Comparison of ENCODE assay signal across 8 cellular contexts in the genomic region with DNA sequence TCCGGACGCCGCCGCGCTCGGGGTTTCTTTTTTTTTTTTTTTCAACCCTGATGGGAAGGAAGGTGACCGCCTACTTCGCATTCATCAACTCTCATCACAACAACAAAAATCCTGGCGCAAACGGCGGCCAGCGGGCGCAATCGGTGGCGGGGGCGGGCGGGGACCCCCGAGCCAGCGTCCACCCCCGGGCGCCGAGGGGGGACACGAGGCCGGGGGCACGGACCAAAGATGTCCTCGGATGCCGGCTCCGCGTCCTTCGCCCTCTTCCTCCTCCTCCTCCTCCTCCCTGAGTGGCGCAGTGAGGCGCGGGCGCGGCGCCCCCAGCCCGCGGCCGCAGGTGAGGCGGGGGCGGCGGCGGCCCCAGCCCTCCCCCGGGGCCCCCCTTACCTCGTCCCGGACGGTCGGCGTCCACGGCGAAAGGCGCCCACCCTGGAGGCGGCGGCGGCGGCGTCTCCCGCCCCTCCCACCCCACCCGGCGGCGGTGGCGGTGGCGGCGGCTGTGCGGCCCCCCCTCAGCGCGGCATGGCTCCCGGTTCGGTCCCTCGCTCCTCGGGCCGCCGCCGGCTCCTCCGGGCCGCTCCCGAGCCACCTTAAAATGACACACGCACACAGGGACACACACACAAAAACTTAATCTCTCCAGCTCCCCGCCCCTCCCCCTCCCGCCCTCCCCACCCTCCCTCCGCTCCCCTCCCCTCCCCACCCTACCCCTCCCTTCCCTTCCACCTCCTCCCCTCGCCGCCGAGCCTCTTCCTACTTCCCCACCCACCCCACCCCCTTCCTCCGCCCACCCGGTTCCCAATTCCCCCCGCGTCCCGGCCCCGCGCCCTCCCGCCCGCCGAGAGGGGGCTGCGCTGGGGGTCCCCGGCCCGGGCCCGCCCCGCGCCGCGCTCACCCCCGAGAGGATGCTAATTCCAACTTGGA. TPM values are rescaled to one million over a fixed set of nuclear protein-coding genes. Genes with fewer than 3 reads are reported as not detected.
DNase-seq lines count a peak whose midpoint lies in the region; ATAC-seq, FAIRE-seq and TF ChIP-seq lines count a peak whose summit lies in the region.

A gene (minus strand): TSS at position 632 of the 924 bp plus-strand sequence.

- H3K27me3 Mint-ChIP-seq in activated T-cell treated with anti-CD3 and anti-CD28 coated beads, Interleukin-2, amount 50 U/mL, for 72 hours (ENCODE audit: low read depth) = peaks cover 37% of the 10 kb centered on the region
- no peaks in the 10 kb centered on the region for H3K27me3 Mint-ChIP-seq in nephron progenitor cell (ENCODE audit: low read depth, poor library complexity)

- peaks cover 2% of the 10 kb centered on the region for H3K27me3 ChIP-seq in DND-41 (ENCODE audit: insufficient read depth, low read length, poor library complexity)

- ATAC-seq in DND-41 (ENCODE audit: insufficient read depth, low read depth) = peak; percentile 21
- ATAC-seq in activated T-cell treated with anti-CD3 and anti-CD28 coated beads, Interleukin-2, amount 50 U/mL, for 72 hours (replicated peaks in 1 of 2) = no peak

- peak within 1 kb of the TSS; percentile 66 for H3K27ac ChIP-seq in DND-41 (ENCODE audit: low read length)

- H3K9me3 Mint-ChIP-seq in activated T-cell treated with anti-CD3 and anti-CD28 coated beads, Interleukin-2, amount 50 U/mL, for 72 hours = no peaks in the 10 kb centered on the region
- no peaks in the 10 kb centered on the region for H3K9me3 Mint-ChIP-seq in nephron progenitor cell

- H3K36me3 Mint-ChIP-seq in activated T-cell treated with anti-CD3 and anti-CD28 coated beads, Interleukin-2, amount 50 U/mL, for 72 hours (ENCODE audit: insufficient read depth in 2 of 2) = no peaks in the 10 kb centered on the region
- H3K36me3 Mint-ChIP-seq in nephron progenitor cell (ENCODE audit: low read depth) = no peaks in the 10 kb centered on the region

- peaks cover 25% of the 10 kb centered on the region for H3K4me1 ChIP-seq in DND-41 (ENCODE audit: insufficient read depth, low read length)

- peak within 1 kb of the TSS; percentile 72 for H3K4me3 Mint-ChIP-seq in activated T-cell treated with anti-CD3 and anti-CD28 coated beads, Interleukin-2, amount 50 U/mL, for 72 hours
- peak within 1 kb of the TSS; percentile 90 for H3K4me3 Mint-ChIP-seq in nephron progenitor cell

- peaks cover 22% of the 10 kb centered on the region for H4K20me1 ChIP-seq in DND-41 (ENCODE audit: insufficient read depth, low read length)

- FAIRE-seq in HTR-8/SVneo (lab: Jason Lieb, UNC) = no peak

- H3K4me2 ChIP-seq in DND-41 (ENCODE audit: insufficient read depth, low read length) = peak within 1 kb of the TSS; percentile 78

- H3K4me3 ChIP-seq in DND-41 (ENCODE audit: low read depth in 1 of 2, low read length in 2 of 2) = peak within 1 kb of the TSS; percentile 49 to 68; a peak in 3 of 4 replicates

- DNase-seq in DND-41 = peak; percentile 60
- DNase-seq in Kasumi-1 (lab: John Stamatoyannopoulos, UW) = peak; percentile 71 to 74
- no peak for DNase-seq in activated T-cell treated with anti-CD3 and anti-CD28 coated beads, Interleukin-2, amount 50 U/mL, for 72 hours
- DNase-seq in germinal center (ENCODE audit: low spot score) = peak; percentile 22
- peak; percentile 69 for DNase-seq in nephron progenitor cell
- no peak for DNase-seq in HTR-8/SVneo (ENCODE audit: insufficient read length, low spot score)
- no peak for DNase-seq in dedifferentiated amniotic fluid mesenchymal stem cell (ENCODE audit: extremely low spot score)
- no peak for DNase-seq in stimulated activated naive CD4-positive, alpha-beta T cell treated with Interleukin-2 at 50 U/mL for 16 hours (lab: John Stamatoyannopoulos, UW)

- H3K36me3 ChIP-seq in DND-41 (ENCODE audit: insufficient read depth, low read length) = no peaks in the 10 kb centered on the region

- no peak for TF ChIP-seq CTCF in DND-41 (IDR thresholded peaks at IDR 0.05; ENCODE audit: borderline replicate concordance, extremely low read depth, low read length, poor library complexity, severe bottlenecking)
- no peak for TF ChIP-seq CTCF in nephron progenitor cell (IDR thresholded peaks at IDR 0.05)

- peaks cover 42% of the 10 kb centered on the region for H3K79me2 ChIP-seq in DND-41 (ENCODE audit: insufficient read depth, low read length)

- no peak within 1 kb of the TSS for H3K27ac Mint-ChIP-seq in activated T-cell treated with anti-CD3 and anti-CD28 coated beads, Interleukin-2, amount 50 U/mL, for 72 hours
- H3K27ac Mint-ChIP-seq in nephron progenitor cell = peak within 1 kb of the TSS; percentile 97

- H3K9me3 ChIP-seq in DND-41 (ENCODE audit: insufficient read depth, low read length, severe bottlenecking) = no peaks in the 10 kb centered on the region

- peak within 1 kb of the TSS; percentile 73 for H2AFZ ChIP-seq in DND-41 (ENCODE audit: low read depth, low read length)

- peak within 1 kb of the TSS; percentile 75 for H3K9ac ChIP-seq in DND-41 (ENCODE audit: low read depth, low read length)

- no peaks in the 10 kb centered on the region for H3K4me1 Mint-ChIP-seq in activated T-cell treated with anti-CD3 and anti-CD28 coated beads, Interleukin-2, amount 50 U/mL, for 72 hours (ENCODE audit: low read depth)
- H3K4me1 Mint-ChIP-seq in nephron progenitor cell = peaks cover 57% of the 10 kb centered on the region

RNA-seq across cellular contexts. Expression of the gene that starts here (rescaled TPM):
- 1 to 10 TPM in 1 of 2 donors, under 1 TPM in 1; 0.72 to 2.5 TPM for total RNA-seq in activated T-cell treated with anti-CD3 and anti-CD28 coated beads, Interleukin-2, amount 50 U/mL, for 72 hours

Comparison
In these comparisons a context has a peak if more than half of its experiments do, and no peak if none do; other contexts are left out.
1. DNase-seq: peak in DND-41 (single experiment), Kasumi-1 (2 of 2), germinal center (single experiment) and nephron progenitor cell (single experiment); none in activated T-cell treated with anti-CD3 and anti-CD28 coated beads, Interleukin-2, amount 50 U/mL, for 72 hours (0 of 2), HTR-8/SVneo (single experiment), dedifferentiated amniotic fluid mesenchymal stem cell (single experiment) and stimulated activated naive CD4-positive, alpha-beta T cell treated with Interleukin-2 at 50 U/mL for 16 hours (single experiment).